ENCODE assay signal across 6 cellular contexts in genomic region chr1:1274299-1274930, GRCh38. TPM values are rescaled to one million over a fixed set of nuclear protein-coding genes. Genes with fewer than 3 reads are reported as not detected.
DNase-seq lines count a peak whose midpoint lies in the region; ATAC-seq and TF ChIP-seq lines count a peak whose summit lies in the region.

No MANE protein-coding gene starts in this region.

- H3K36me3 ChIP-seq in gastroesophageal sphincter = peaks cover 0 to 4% of the 10 kb centered on the region in 2 donors
- H3K36me3 ChIP-seq in testis (ENCODE audit: low read depth, missing control alignments) = no peaks in the 10 kb centered on the region

- H3K27ac ChIP-seq in gastroesophageal sphincter (peak overlapping the region; percentile 21 to 89 (median 86)), testis (peak overlapping the region; percentile 84)

- no peak for TF ChIP-seq CTCF in gastroesophageal sphincter (IDR thresholded peaks at IDR 0.05)
- no peak for TF ChIP-seq CTCF in testis (IDR thresholded peaks at IDR 0.05)

- H3K27me3 ChIP-seq in gastroesophageal sphincter (no peaks in the 10 kb centered on the region), testis (no peaks in the 10 kb centered on the region)

- ATAC-seq in activated T-cell treated with anti-CD3 and anti-CD28 coated beads, Interleukin-2, amount 50 U/mL, for 4 hours = no peak
- ATAC-seq in gastroesophageal sphincter = no peak

- no peak for TF ChIP-seq EP300 in gastroesophageal sphincter (IDR thresholded peaks at IDR 0.05)

- H3K4me1 Mint-ChIP-seq in activated T-cell treated with anti-CD3 and anti-CD28 coated beads, Interleukin-2, amount 50 U/mL, for 4 hours (ENCODE audit: low read depth) = peaks cover 39% of the 10 kb centered on the region

- peak overlapping the region; percentile 90 to 99 for H3K4me3 ChIP-seq in gastroesophageal sphincter
- H3K4me3 ChIP-seq in testis = peak overlapping the region; percentile 93 to 100

- H3K4me1 ChIP-seq in gastroesophageal sphincter = peaks cover 6 to 50% (median 35%) of the 10 kb centered on the region in 3 donors
- peaks cover 36% of the 10 kb centered on the region for H3K4me1 ChIP-seq in testis

- no peaks in the 10 kb centered on the region for H3K9me3 Mint-ChIP-seq in activated T-cell treated with anti-CD3 and anti-CD28 coated beads, Interleukin-2, amount 50 U/mL, for 4 hours

- DNase-seq in activated T-cell treated with anti-CD3 and anti-CD28 coated beads, Interleukin-2, amount 50 U/mL, for 4 hours = no peak
- no peak for DNase-seq in activated T-cell treated with anti-CD3 and anti-CD28 coated beads, Interleukin-2, amount 50 U/mL, for 1 hour
- no peak for DNase-seq in testis
- no peak for DNase-seq in D341Med (ENCODE audit: low spot score)
- no peak for DNase-seq in foreskin melanocyte

- no peak for TF ChIP-seq POLR2A in gastroesophageal sphincter (IDR thresholded peaks at IDR 0.05)
- no peak for TF ChIP-seq POLR2A in testis (IDR thresholded peaks at IDR 0.05)

- 25% methylated on average over 7 of the region's 31 CpGs; no CpG with 5 or more reads in 1 of the 2 donors for WGBS in gastroesophageal sphincter (ENCODE audit: low coverage in 1 of 2), 2 donors
- WGBS in testis, 2 donors = 8 to 10% methylated on average over 4 to 31 of the region's 31 CpGs

- intact Hi-C loops in testis (cut with DNase I; ENCODE audit: low total_unique reads) = no loop called here

- peak overlapping the region; percentile 72 for H3K4me3 Mint-ChIP-seq in activated T-cell treated with anti-CD3 and anti-CD28 coated beads, Interleukin-2, amount 50 U/mL, for 4 hours

- no peaks in the 10 kb centered on the region for H3K27me3 Mint-ChIP-seq in activated T-cell treated with anti-CD3 and anti-CD28 coated beads, Interleukin-2, amount 50 U/mL, for 4 hours (ENCODE audit: low read depth)

- H3K36me3 Mint-ChIP-seq in activated T-cell treated with anti-CD3 and anti-CD28 coated beads, Interleukin-2, amount 50 U/mL, for 4 hours (ENCODE audit: insufficient read depth) = peaks cover 10% of the 10 kb centered on the region

- H3K9me3 ChIP-seq in gastroesophageal sphincter (no peaks in the 10 kb centered on the region), testis (no peaks in the 10 kb centered on the region)

RNA-seq across cellular contexts. Expression of gene UBE2J2, which starts 0.8 kb away (rescaled TPM):
- total RNA-seq in activated T-cell treated with anti-CD3 and anti-CD28 coated beads, Interleukin-2, amount 50 U/mL, for 4 hours = 10 to 100 TPM; 89.3 to 93.6 (median 91.2) TPM
- total RNA-seq in gastroesophageal sphincter (10 to 100 TPM; 28.1 to 47.0 (median 37.9) TPM), testis (100 to 1,000 TPM; 133 to 139 TPM)
- polyA plus RNA-seq in testis (ENCODE audit: insufficient read depth, low read depth, low replicate concordance) = 203 TPM

RNA-seq across cellular contexts. Expression of gene SCNN1D, which starts 5.8 kb away (rescaled TPM):
- 1 to 10 TPM; 2.8 to 3.9 (median 3.2) TPM for total RNA-seq in activated T-cell treated with anti-CD3 and anti-CD28 coated beads, Interleukin-2, amount 50 U/mL, for 4 hours
- total RNA-seq in gastroesophageal sphincter (1 to 10 TPM in 3 of 4 donors, under 1 TPM in 1; 0.94 to 7.9 (median 2.4) TPM), testis (10 to 100 TPM; 49.9 to 58.7 TPM)
- polyA plus RNA-seq in testis (ENCODE audit: insufficient read depth, low read depth, low replicate concordance) = 21.0 TPM

RNA-seq across cellular contexts. Expression of gene C1QTNF12, which starts 27.9 kb away (rescaled TPM):
- 1 to 10 TPM; 1.6 to 2.2 (median 2.1) TPM for total RNA-seq in activated T-cell treated with anti-CD3 and anti-CD28 coated beads, Interleukin-2, amount 50 U/mL, for 4 hours
- total RNA-seq in gastroesophageal sphincter (1 to 10 TPM in 3 of 4 donors, under 1 TPM in 1; 0.96 to 2.8 (median 1.7) TPM), testis (1 to 10 TPM; 4.7 to 7.7 TPM)
- polyA plus RNA-seq in testis (ENCODE audit: insufficient read depth, low read depth, low replicate concordance) = 2.7 TPM

RNA-seq across cellular contexts. Expression of gene ACAP3, which starts 33.3 kb away (rescaled TPM):
- 10 to 100 TPM; 28.4 to 37.6 (median 30.1) TPM for total RNA-seq in activated T-cell treated with anti-CD3 and anti-CD28 coated beads, Interleukin-2, amount 50 U/mL, for 4 hours
- 10 to 100 TPM; 35.6 to 74.7 (median 50.2) TPM for total RNA-seq in gastroesophageal sphincter
- 10 to 100 TPM; 53.0 to 62.7 TPM for total RNA-seq in testis
- 16.8 TPM for polyA plus RNA-seq in testis (ENCODE audit: insufficient read depth, low read depth, low replicate concordance)

RNA-seq across cellular contexts. Expression of gene PUSL1, which starts 34.0 kb away (rescaled TPM):
- 10 to 100 TPM; 38.9 to 40.7 (median 39.5) TPM for total RNA-seq in activated T-cell treated with anti-CD3 and anti-CD28 coated beads, Interleukin-2, amount 50 U/mL, for 4 hours
- total RNA-seq in gastroesophageal sphincter = 10 to 100 TPM; 12.5 to 24.2 (median 19.4) TPM
- total RNA-seq in testis = 10 to 100 TPM; 35.4 to 39.0 TPM
- 12.4 TPM for polyA plus RNA-seq in testis (ENCODE audit: insufficient read depth, low read depth, low replicate concordance)

Comparison
In these comparisons a context has a peak if more than half of its experiments do, and no peak if none do; other contexts are left out.
1. RNA of gene SCNN1D, which starts 5.8 kb away (total RNA-seq): 49.9 to 58.7 TPM in testis; 2.8 to 3.9 TPM in activated T-cell treated with anti-CD3 and anti-CD28 coated beads, Interleukin-2, amount 50 U/mL, for 4 hours and 0.94 to 7.9 TPM in gastroesophageal sphincter; every median in the first group is over 4 times any median in the second.